In the genomic region with DNA sequence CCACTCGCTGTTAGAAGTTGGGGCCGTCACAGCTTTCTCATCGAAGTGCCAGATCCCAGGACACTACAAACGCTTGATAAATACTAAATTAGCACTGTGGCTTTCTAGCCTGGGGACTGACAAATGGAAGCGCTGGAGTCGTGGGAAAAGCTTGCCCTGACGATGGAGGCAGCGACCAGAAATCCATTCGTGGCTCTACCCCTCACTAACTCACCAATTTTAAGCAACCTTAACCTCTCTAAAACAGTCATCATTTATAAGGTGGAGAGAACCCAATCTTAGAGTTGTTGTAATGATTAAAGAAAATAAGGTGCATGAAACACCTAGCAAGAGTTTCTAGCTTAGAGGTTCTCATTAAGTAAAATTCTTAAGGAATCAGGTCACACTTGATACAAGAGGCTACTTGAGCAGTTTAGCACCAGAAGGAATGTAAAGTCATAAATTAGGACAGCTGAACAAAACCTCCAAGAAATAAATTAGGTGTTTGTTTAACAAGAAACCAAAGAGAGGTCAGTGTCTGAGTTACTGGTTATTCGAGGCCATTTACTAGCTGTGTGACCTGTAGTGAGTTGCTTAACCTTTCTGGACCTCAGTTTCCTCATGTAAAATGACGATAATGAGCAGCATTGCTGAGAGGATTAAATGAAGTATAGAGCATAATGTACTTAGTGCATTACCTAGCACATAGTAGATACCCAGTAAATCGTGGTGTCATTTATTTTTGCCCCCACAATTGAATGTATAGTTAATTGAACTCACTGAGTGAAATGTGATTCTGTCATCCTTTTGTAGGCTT, we compare ENCODE assay signal across 7 cellular contexts. TPM values are rescaled to one million over a fixed set of nuclear protein-coding genes. Genes with fewer than 3 reads are reported as not detected.
DNase-seq lines count a peak whose midpoint lies in the region; ATAC-seq lines count a peak whose summit lies in the region.

No MANE protein-coding gene starts in this region.

- H3K4me3 ChIP-seq in HUES48 (ENCODE audit: low read depth, low read length) (peak overlapping the region; percentile 92), iPS-18c (ENCODE audit: insufficient read depth, low read depth, low read length) (peak overlapping the region; percentile 71)

- H3K9me3 ChIP-seq in HUES48 (ENCODE audit: control insufficient read depth, insufficient read depth, low read length): no peaks in the 10 kb centered on the region
- no peaks in the 10 kb centered on the region for H3K9me3 ChIP-seq in iPS-18c (ENCODE audit: control insufficient read depth, insufficient read depth, low read length)

- H3K27me3 ChIP-seq in HUES48 (ENCODE audit: control insufficient read depth, insufficient read depth, low read length): no peaks in the 10 kb centered on the region

- DNase-seq in activated CD8-positive, alpha-beta T cell treated with anti-CD3 and anti-CD28 coated beads, Interleukin-2, amount 10 ng/mL, durations not matched to agents 7 days and 5 days: no peak
- no peak for DNase-seq in stimulated activated naive CD8-positive, alpha-beta T cell treated with anti-CD3 and anti-CD28 coated beads, Interleukin-15, amount 100 ng/mL, for 72 hours
- DNase-seq in AG20443 (ENCODE audit: low spot score) (no peak), hypothalamus (lab: John Stamatoyannopoulos, UW) (no peak)

- H3K4me1 Mint-ChIP-seq in activated CD8-positive, alpha-beta T cell treated with anti-CD3 and anti-CD28 coated beads, Interleukin-2, amount 10 ng/mL, durations not matched to agents 7 days and 5 days (ENCODE audit: low read depth): peaks cover 38% of the 10 kb centered on the region
- H3K4me1 Mint-ChIP-seq in stimulated activated naive CD8-positive, alpha-beta T cell treated with anti-CD3 and anti-CD28 coated beads, Interleukin-15, amount 100 ng/mL, for 72 hours: peaks cover 35% of the 10 kb centered on the region

- POLR2A ChIA-PET in activated CD8-positive, alpha-beta T cell treated with anti-CD3 and anti-CD28 coated beads, Interleukin-2, amount 10 ng/mL, durations not matched to agents 7 days and 5 days (lab: Charles Lee): interaction anchor here (0.7 to 5.2 kb wide), 24 partner anchors 8 to 367 kb away, joined by 3 to 198 read pairs (median 4); a partner anchor contains a TSS

- CTCF ChIA-PET in activated CD8-positive, alpha-beta T cell treated with anti-CD3 and anti-CD28 coated beads, Interleukin-2, amount 10 ng/mL, durations not matched to agents 7 days and 5 days (lab: Charles Lee): interaction anchor here (0.7 to 9.9 kb wide), 38 partner anchors 9 to 513 kb away, joined by 3 to 364 read pairs (median 4); a partner anchor contains a TSS

- peak overlapping the region; percentile 90 for H3K27ac Mint-ChIP-seq in activated CD8-positive, alpha-beta T cell treated with anti-CD3 and anti-CD28 coated beads, Interleukin-2, amount 10 ng/mL, durations not matched to agents 7 days and 5 days
- H3K27ac Mint-ChIP-seq in stimulated activated naive CD8-positive, alpha-beta T cell treated with anti-CD3 and anti-CD28 coated beads, Interleukin-15, amount 100 ng/mL, for 72 hours: peak overlapping the region; percentile 90 to 91

- peak overlapping the region; percentile 96 for H3K9ac ChIP-seq in HUES48 (ENCODE audit: low read depth, low read length)

- no peak for ATAC-seq in activated CD8-positive, alpha-beta T cell treated with anti-CD3 and anti-CD28 coated beads, Interleukin-2, amount 10 ng/mL, durations not matched to agents 7 days and 5 days
- ATAC-seq in stimulated activated naive CD8-positive, alpha-beta T cell treated with anti-CD3 and anti-CD28 coated beads, Interleukin-15, amount 100 ng/mL, for 72 hours: no peak
- ATAC-seq in HG03135 (IDR thresholded peaks at IDR 0.05; ENCODE audit: unreplicated experiment): no peak

- H3K27ac ChIP-seq in HUES48 (ENCODE audit: low read depth, low read length): peak overlapping the region; percentile 99

- H3K4me1 ChIP-seq in HUES48 (ENCODE audit: control insufficient read depth, insufficient read depth, low read length): 0 out of 2 replicates have a peak, but pooled peaks cover 3% of the 10 kb centered on the region

- H3K27me3 Mint-ChIP-seq in activated CD8-positive, alpha-beta T cell treated with anti-CD3 and anti-CD28 coated beads, Interleukin-2, amount 10 ng/mL, durations not matched to agents 7 days and 5 days (ENCODE audit: low read depth): peaks cover 4% of the 10 kb centered on the region
- H3K27me3 Mint-ChIP-seq in stimulated activated naive CD8-positive, alpha-beta T cell treated with anti-CD3 and anti-CD28 coated beads, Interleukin-15, amount 100 ng/mL, for 72 hours: no peaks in the 10 kb centered on the region

- H3K36me3 Mint-ChIP-seq in activated CD8-positive, alpha-beta T cell treated with anti-CD3 and anti-CD28 coated beads, Interleukin-2, amount 10 ng/mL, durations not matched to agents 7 days and 5 days (ENCODE audit: low read depth): peaks cover 22% of the 10 kb centered on the region

- no peaks in the 10 kb centered on the region for H3K9me3 Mint-ChIP-seq in activated CD8-positive, alpha-beta T cell treated with anti-CD3 and anti-CD28 coated beads, Interleukin-2, amount 10 ng/mL, durations not matched to agents 7 days and 5 days (ENCODE audit: insufficient read depth)
- no peaks in the 10 kb centered on the region for H3K9me3 Mint-ChIP-seq in stimulated activated naive CD8-positive, alpha-beta T cell treated with anti-CD3 and anti-CD28 coated beads, Interleukin-15, amount 100 ng/mL, for 72 hours

- H3K4me3 Mint-ChIP-seq in activated CD8-positive, alpha-beta T cell treated with anti-CD3 and anti-CD28 coated beads, Interleukin-2, amount 10 ng/mL, durations not matched to agents 7 days and 5 days: peak overlapping the region; percentile 82
- peak overlapping the region; percentile 86 to 87 for H3K4me3 Mint-ChIP-seq in stimulated activated naive CD8-positive, alpha-beta T cell treated with anti-CD3 and anti-CD28 coated beads, Interleukin-15, amount 100 ng/mL, for 72 hours

- H3K36me3 ChIP-seq in HUES48 (ENCODE audit: control insufficient read depth, insufficient read depth, low read length): no peaks in the 10 kb centered on the region

RNA-seq across cellular contexts. Expression of a gene that starts 0.8 kb away (rescaled TPM):
- 10 to 100 TPM; 95.2 to 97.5 TPM for total RNA-seq in activated CD8-positive, alpha-beta T cell treated with anti-CD3 and anti-CD28 coated beads, Interleukin-2, amount 10 ng/mL, durations not matched to agents 7 days and 5 days

RNA-seq across cellular contexts. Expression of a gene that starts 47.7 kb away (rescaled TPM):
- total RNA-seq in activated CD8-positive, alpha-beta T cell treated with anti-CD3 and anti-CD28 coated beads, Interleukin-2, amount 10 ng/mL, durations not matched to agents 7 days and 5 days: under 1 TPM; 0.18 to 0.21 TPM
